8 cellular contexts compared by ENCODE assay signal in the genomic region with DNA sequence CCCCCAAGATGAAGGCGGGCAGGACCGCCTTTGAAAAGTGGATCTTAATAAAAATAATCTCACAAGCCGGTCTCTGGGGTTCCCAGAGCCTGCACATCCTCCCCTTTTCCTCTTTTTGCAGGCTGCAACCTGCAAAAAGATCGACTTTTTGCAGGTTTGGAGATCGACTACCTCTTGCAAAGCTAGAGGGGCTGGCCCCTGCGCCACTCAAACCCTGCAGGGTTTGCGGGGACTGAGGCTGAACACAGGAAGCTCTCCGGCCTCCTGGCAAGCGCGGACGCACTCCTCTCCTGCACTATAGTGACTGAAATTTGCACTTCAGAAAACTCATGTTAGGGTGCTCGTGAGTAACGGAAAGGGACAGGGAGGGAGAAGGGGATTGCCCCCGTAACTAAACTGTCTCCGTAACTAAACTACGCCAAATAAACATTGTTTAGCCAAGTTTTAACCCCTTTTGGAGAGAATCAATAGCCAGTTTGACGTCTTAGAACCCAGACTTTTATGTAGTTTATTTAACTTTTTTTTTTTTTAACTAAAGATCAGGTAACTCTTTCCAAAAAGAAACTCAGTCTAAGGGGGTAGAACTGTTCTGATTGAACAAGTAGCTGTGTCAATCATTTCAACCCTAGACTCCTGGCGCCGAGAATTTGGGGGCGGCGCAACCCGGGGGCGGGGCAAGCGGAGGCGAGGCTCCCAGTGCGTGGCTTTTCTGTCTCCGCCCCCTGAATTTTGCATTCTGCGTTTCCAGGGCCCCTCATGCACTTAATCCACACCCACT. TPM values are rescaled to one million over a fixed set of nuclear protein-coding genes. Genes with fewer than 3 reads are reported as not detected.
DNase-seq lines count a peak whose midpoint lies in the region; ATAC-seq and TF ChIP-seq lines count a peak whose summit lies in the region.

No MANE protein-coding gene starts in this region.

- H3K4me1 ChIP-seq in colonic mucosa (no peaks in the 10 kb centered on the region), left lung (peaks cover 10 to 41% of the 10 kb centered on the region in 2 donors)

- H3K9me3 ChIP-seq in colonic mucosa (no peaks in the 10 kb centered on the region), left lung (no peaks in the 10 kb centered on the region)

- no peaks in the 10 kb centered on the region for H3K36me3 ChIP-seq in colonic mucosa
- H3K36me3 ChIP-seq in left lung, result no peaks in the 10 kb centered on the region

- peak overlapping the region; percentile 63 for H3K27ac ChIP-seq in colonic mucosa
- peak overlapping the region; percentile 3 to 51 for H3K27ac ChIP-seq in left lung

- intact Hi-C loops in colonic mucosa (cut with DNase I), result loop anchor here (10.0 kb wide), 2 partner anchors 362 to 472 kb away; no protein-coding TSS in a partner anchor
- intact Hi-C loops in left lung (cut with DNase I), result loop anchor here in 1 of 2 donors (10.0 kb wide), 2 partner anchors 472 to 1022 kb away; no protein-coding TSS in a partner anchor

- peak overlapping the region in 1 of 2 donors; percentile 55 for H3K9ac ChIP-seq in colonic mucosa (ENCODE audit: low read depth in 2 of 2, low read length in 2 of 2)

- ATAC-seq in GM21723 (IDR thresholded peaks at IDR 0.05; ENCODE audit: unreplicated experiment), result peak; percentile 67
- ATAC-seq in left lung, result peak; percentile 64
- no peak for ATAC-seq in GM21367 (IDR thresholded peaks at IDR 0.05; ENCODE audit: unreplicated experiment)

- peaks cover 44% of the 10 kb centered on the region for H3K27me3 ChIP-seq in colonic mucosa
- peaks cover 14 to 90% of the 10 kb centered on the region in 2 donors for H3K27me3 ChIP-seq in left lung

- no peak for DNase-seq in AG04449 (ENCODE audit: low read depth, low spot score)
- peak; percentile 90 for DNase-seq in NCI-H2171 (lab: John Stamatoyannopoulos, UW)
- peak; percentile 80 for DNase-seq in activated CD4-positive, alpha-beta T cell treated with anti-CD3 and anti-CD28 coated beads for 48 hours
- DNase-seq in colonic mucosa, result peak; percentile 79
- peak; percentile 69 to 87 for DNase-seq in left lung
- DNase-seq in stimulated activated CD4-positive, alpha-beta T cell treated with anti-CD3 and anti-CD28 coated beads, Interleukin-2, amount 100 ng/mL, for 48 hours, result peak; percentile 55 to 61

- POLR2A ChIA-PET in AG04449 (lab: Yijun Ruan, JAX), result interaction anchor here (0.6 to 1.3 kb wide), 4 partner anchors 413 to 1255 kb away, joined by 3 to 7 read pairs (median 3); no protein-coding TSS in a partner anchor

- no peak for TF ChIP-seq CTCF in AG04449 (IDR thresholded peaks at IDR 0.05; ENCODE audit: insufficient read depth, low read length, missing control alignments)
- no peak for TF ChIP-seq CTCF in colonic mucosa (IDR thresholded peaks at IDR 0.05)
- no peak for TF ChIP-seq CTCF in left lung (IDR thresholded peaks at IDR 0.05)

- CTCF ChIA-PET in AG04449 (lab: Yijun Ruan, JAX), result interaction anchor here (1.2 to 11.0 kb wide), 8 partner anchors 10 to 818 kb away, joined by 3 to 122 read pairs (median 5); no protein-coding TSS in a partner anchor

- H3K4me3 ChIP-seq in AG04449 (ENCODE audit: low read depth, low read length) (peak overlapping the region; percentile 55), colonic mucosa (peak overlapping the region; percentile 23), left lung (peak overlapping the region; percentile 23 to 31)

RNA-seq across cellular contexts. Expression of a gene that starts 2.5 kb away (rescaled TPM):
- 10 to 100 TPM; 44.6 to 68.2 TPM for total RNA-seq in colonic mucosa
- 100 to 1,000 TPM; 101 to 141 TPM for total RNA-seq in left lung

RNA-seq across cellular contexts. Expression of a gene that starts 59.6 kb away (rescaled TPM):
- total RNA-seq in colonic mucosa (100 to 1,000 TPM; 106 to 177 TPM), left lung (10 to 100 TPM; 28.2 to 48.9 TPM)
